In genomic region chr17:47649972-47650524, GRCh38 we compare ENCODE assay signal across 7 cellular contexts. TPM values are rescaled to one million over a fixed set of nuclear protein-coding genes. Genes with fewer than 3 reads are reported as not detected.
DNase-seq lines count a peak whose midpoint lies in the region; ATAC-seq and TF ChIP-seq lines count a peak whose summit lies in the region.

No MANE protein-coding gene starts in this region.

- 0% methylated on average over 32 of the region's 48 CpGs for WGBS in HUES64
- no CpG with 5 or more reads among the region's 48 CpGs for WGBS in hepatocyte (ENCODE audit: low lambda C conversion rate, missing lambda C conversion rate)

- peak overlapping the region; percentile 90 for H3K9ac ChIP-seq in HUES64 (ENCODE audit: low read depth, low read length)

- ATAC-seq in GM19023 (IDR thresholded peaks at IDR 0.05; ENCODE audit: unreplicated experiment): peak; percentile 1

- peak overlapping the region; percentile 74 for H3K4me3 ChIP-seq in HUES64 (ENCODE audit: low read length)
- peak overlapping the region; percentile 33 for H3K4me3 ChIP-seq in hepatocyte

- TF ChIP-seq CTCF in hepatocyte (IDR thresholded peaks at IDR 0.05; ENCODE audit: poor library complexity): no peak

- no peaks in the 10 kb centered on the region for H3K9me2 ChIP-seq in hepatocyte (replicated peaks; ENCODE audit: insufficient read depth)

- H3K27me3 ChIP-seq in HUES64 (ENCODE audit: insufficient read depth, low read length) (no peaks in the 10 kb centered on the region), hepatocyte (no peaks in the 10 kb centered on the region)

- H3K4me1 ChIP-seq in HUES64 (ENCODE audit: insufficient read depth, low read length) (peaks cover 16% of the 10 kb centered on the region), hepatocyte (ENCODE audit: insufficient read depth) (peaks cover 19% of the 10 kb centered on the region)

- peak overlapping the region; percentile 57 for H3K4me2 ChIP-seq in hepatocyte

- H3K27ac ChIP-seq in HUES64 (ENCODE audit: low read depth, low read length) (peak overlapping the region; percentile 98), hepatocyte (peak overlapping the region; percentile 86)

- peak overlapping the region; percentile 39 for H2AFZ ChIP-seq in hepatocyte

- peak; percentile 62 for DNase-seq in activated naive CD4-positive, alpha-beta T cell treated with Interleukin-2 at 50 U/mL for 16 hours
- DNase-seq in hepatocyte (ENCODE audit: low spot score): no peak
- DNase-seq in stimulated activated CD8-positive, alpha-beta memory T cell treated with anti-CD3 and anti-CD28 coated beads, Interleukin-4, amount 100 ng/mL, for 24 hours (ENCODE audit: low read depth): peak; percentile 39
- DNase-seq in NCI-H1417 treated with DMSO at 0.1 percent for 48 hours (lab: John Stamatoyannopoulos, UW): no peak
- DNase-seq in NCI-H2171 (lab: John Stamatoyannopoulos, UW): no peak

- peaks cover 48% of the 10 kb centered on the region for H3K79me2 ChIP-seq in hepatocyte

- peaks cover 21% of the 10 kb centered on the region for H4K20me1 ChIP-seq in hepatocyte (ENCODE audit: insufficient read depth, poor library complexity, severe bottlenecking)

- H3K9me3 ChIP-seq in HUES64 (ENCODE audit: insufficient read depth, low read depth, low read length): no peaks in the 10 kb centered on the region
- no peaks in the 10 kb centered on the region for H3K9me3 ChIP-seq in hepatocyte (ENCODE audit: low read depth)

- H3K36me3 ChIP-seq in HUES64 (ENCODE audit: insufficient read depth, low read length): peaks cover 43% of the 10 kb centered on the region
- H3K36me3 ChIP-seq in hepatocyte (replicated peaks; ENCODE audit: insufficient read depth, low read depth): peaks cover 5% of the 10 kb centered on the region

RNA-seq across cellular contexts. Expression of gene KPNB1, which starts 0.3 kb away (rescaled TPM):
- polyA plus RNA-seq in HUES64 (2013, experiment 1 of 2): 552 TPM
- polyA plus RNA-seq in HUES64 (2013, experiment 2 of 2): 394 TPM
- total RNA-seq in hepatocyte: 174 and 194 TPM in 2 replicates
- 56.8 and 59.5 TPM in 2 replicates for polyA plus RNA-seq in hepatocyte

RNA-seq across cellular contexts. Expression of gene TBKBP1, which starts 43.9 kb away (rescaled TPM):
- polyA plus RNA-seq in HUES64 (2013, experiment 1 of 2): 11.0 TPM
- 12.3 TPM for polyA plus RNA-seq in HUES64 (2013, experiment 2 of 2)
- total RNA-seq in hepatocyte: 15.5 and 17.8 TPM in 2 replicates
- 5.6 and 7.5 TPM in 2 replicates for polyA plus RNA-seq in hepatocyte

Comparison
In these comparisons a context has a peak if more than half of its experiments do, and no peak if none do; other contexts are left out.
1. DNase-seq: peak in activated naive CD4-positive, alpha-beta T cell treated with Interleukin-2 at 50 U/mL for 16 hours (single experiment) and stimulated activated CD8-positive, alpha-beta memory T cell treated with anti-CD3 and anti-CD28 coated beads, Interleukin-4, amount 100 ng/mL, for 24 hours (single experiment); none in hepatocyte (single experiment), NCI-H1417 treated with DMSO at 0.1 percent for 48 hours (single experiment) and NCI-H2171 (single experiment).